Comparison of ENCODE assay signal across 15 cellular contexts in the genomic region with DNA sequence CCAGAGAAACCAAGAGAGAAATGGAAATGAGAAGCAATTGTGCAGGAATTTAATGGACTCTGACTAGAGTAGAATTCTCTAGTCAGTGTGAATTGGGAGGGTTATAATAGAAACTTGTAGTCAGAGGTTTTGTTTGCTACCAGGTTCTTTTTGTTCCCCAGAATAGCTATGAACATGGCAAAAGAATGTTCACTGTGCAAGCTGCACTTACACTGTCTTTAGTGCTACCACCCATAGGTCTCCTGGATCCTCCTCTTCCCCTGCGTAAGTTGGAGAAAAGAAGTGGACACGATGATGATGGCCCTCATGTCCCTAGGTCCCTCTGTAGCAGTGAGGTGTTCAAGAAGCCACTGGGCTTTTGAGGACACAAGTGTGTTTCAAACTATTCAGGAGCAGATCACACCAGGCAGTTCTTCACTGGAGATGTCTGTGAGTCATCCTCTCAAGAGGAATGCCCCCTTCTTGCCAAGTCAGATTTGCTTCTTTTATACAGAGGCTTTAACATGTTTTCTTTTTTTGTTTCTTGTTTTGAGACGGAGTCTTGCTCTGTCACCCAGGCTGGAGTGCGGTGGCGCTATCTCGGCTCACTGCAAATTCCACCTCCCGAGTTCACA. TPM values are rescaled to one million over a fixed set of nuclear protein-coding genes. Genes with fewer than 3 reads are reported as not detected.
DNase-seq lines count a peak whose midpoint lies in the region; ATAC-seq, FAIRE-seq and TF ChIP-seq lines count a peak whose summit lies in the region.
"Had no signal": no experiment of that assay in that cellular context is flagged by ENCODE, and none has a peak within 500 bp of the region (broad histone marks: within the 10 kb centered on the region; RNA-seq: fewer than 3 reads in every experiment).

No MANE protein-coding gene starts in this region.

- H3K9ac ChIP-seq in astrocyte (ENCODE audit: low read length): no peak overlapping the region

- no peaks in the 10 kb centered on the region for H3K79me2 ChIP-seq in astrocyte (ENCODE audit: insufficient read depth, low read length)

- H3K27ac ChIP-seq in astrocyte (ENCODE audit: low read depth, low read length): no peak overlapping the region
- H3K27ac ChIP-seq: C4-2B, tibial artery had no signal

- TF ChIP-seq CTCF in astrocyte (IDR thresholded peaks at IDR 0.05; ENCODE audit: insufficient read depth, low read depth, low read length): no peak

- no peak overlapping the region for H3K4me2 ChIP-seq in astrocyte (ENCODE audit: low read length)
- H3K4me2 ChIP-seq: GM23338 had no signal

- H3K27me3 ChIP-seq in astrocyte (ENCODE audit: insufficient read depth, low read length): no peaks in the 10 kb centered on the region
- H3K27me3 ChIP-seq: tibial artery had no signal

- H2AFZ ChIP-seq in astrocyte (ENCODE audit: low read depth, low read length): no peak overlapping the region
- H2AFZ ChIP-seq: GM23338 had no signal

- no peaks in the 10 kb centered on the region for H3K4me1 ChIP-seq in astrocyte (ENCODE audit: insufficient read depth, low read length)
- H3K4me1 ChIP-seq: tibial artery had no signal

- intact Hi-C loops in left cardiac atrium (cut with DNase I): no loop called here

- no peaks in the 10 kb centered on the region for H3K36me3 ChIP-seq in astrocyte (ENCODE audit: insufficient read depth, low read length)
- H3K36me3 ChIP-seq: tibial artery had no signal

- H4K20me1 ChIP-seq in astrocyte (ENCODE audit: insufficient read depth, low read length): peaks cover 3% of the 10 kb centered on the region

- H3K36me3 Mint-ChIP-seq in astrocyte (ENCODE audit: low read depth, unreplicated experiment): no peaks in the 10 kb centered on the region

- H3K27me3 Mint-ChIP-seq in astrocyte (ENCODE audit: low read depth, unreplicated experiment): no peaks in the 10 kb centered on the region

- peak; percentile 75 for FAIRE-seq in astrocyte (lab: Jason Lieb, UNC)

- DNase-seq in A172 (ENCODE audit: low spot score) (peak; percentile 22), GM03348 (ENCODE audit: low spot score) (peak; percentile 85), astrocyte (ENCODE audit: low read depth) (peak; percentile 78), left cardiac atrium (no peak), hippocampal formation (lab: John Stamatoyannopoulos, UW) (no peak)
- DNase-seq in activated CD4-positive, alpha-beta T cell treated with anti-CD3 and anti-CD28 coated beads, Interleukin-2, amount 50 U/mL, for 1 hour: no peak
- DNase-seq: glutamatergic neuron, mammary epithelial cell, NCI-H2029, tibial artery had no signal

- H3K9me3 Mint-ChIP-seq in astrocyte (ENCODE audit: unreplicated experiment): no peaks in the 10 kb centered on the region
- H3K9me3 Mint-ChIP-seq: GM23338 had no signal

- peak overlapping the region; percentile 54 for H3K27ac Mint-ChIP-seq in astrocyte (ENCODE audit: unreplicated experiment)
- H3K27ac Mint-ChIP-seq: GM23338 had no signal

- peaks cover 19% of the 10 kb centered on the region for H3K4me1 Mint-ChIP-seq in astrocyte (ENCODE audit: low read depth, unreplicated experiment)
- H3K4me1 Mint-ChIP-seq: GM23338 had no signal

- H3K4me3 ChIP-seq in astrocyte (ENCODE audit: insufficient read depth, low read depth, low read length): no peak overlapping the region
- H3K4me3 ChIP-seq: GM23338, tibial artery had no signal

- peak; percentile 50 to 90 for ATAC-seq in left cardiac atrium
- no peak for ATAC-seq in HG02884 (IDR thresholded peaks at IDR 0.05; ENCODE audit: unreplicated experiment)
- ATAC-seq in GM21367 (IDR thresholded peaks at IDR 0.05; ENCODE audit: unreplicated experiment): no peak
- ATAC-seq: GM23338 had no signal

- no peaks in the 10 kb centered on the region for H3K9me3 ChIP-seq in astrocyte (ENCODE audit: insufficient read depth, low read depth, low read length)
- H3K9me3 ChIP-seq: tibial artery had no signal

- no peak overlapping the region for H3K4me3 Mint-ChIP-seq in astrocyte (ENCODE audit: unreplicated experiment)
- H3K4me3 Mint-ChIP-seq: GM23338 had no signal

RNA-seq across cellular contexts. Expression of a gene that starts 47.6 kb away (rescaled TPM):
- total RNA-seq in A172 (2014; rRNA removed; shearing (Covaris generic)): 6.4 and 8.7 TPM in 2 replicates
- total RNA-seq in astrocyte: 6.9 and 7.6 TPM in 2 replicates
- 10 to 100 TPM; 13.2 to 14.6 TPM for total RNA-seq in left cardiac atrium

RNA-seq across cellular contexts. Expression of a gene that starts 54.3 kb away (rescaled TPM):
- not detected in 2 replicates for total RNA-seq in A172 (2014; rRNA removed; shearing (Covaris generic))
- not detected in 2 replicates for total RNA-seq in astrocyte
- total RNA-seq in left cardiac atrium: not detected
- total RNA-seq: mammary epithelial cell; T-helper 2 cell treated with Interferon-gamma antibody and Interleukin-4, amounts not matched to agents 100 ng/mL and 5 ng/mL, for 36 hours had no signal

Comparison
In these comparisons a context has a peak if more than half of its experiments do, and no peak if none do; other contexts are left out.
1. DNase-seq: peak in A172 (single experiment), GM03348 (single experiment) and astrocyte (single experiment); none in left cardiac atrium (single experiment), activated CD4-positive, alpha-beta T cell treated with anti-CD3 and anti-CD28 coated beads, Interleukin-2, amount 50 U/mL, for 1 hour (single experiment) and hippocampal formation (0 of 2).
2. ATAC-seq: peak in left cardiac atrium (2 of 2); none in HG02884 (single experiment) and GM21367 (single experiment).